In genomic region chr11:68460741-68461283, GRCh38 we compare ENCODE assay signal across 1 cellular context.
TF ChIP-seq lines count a peak whose summit lies in the region.

A gene with protein sequence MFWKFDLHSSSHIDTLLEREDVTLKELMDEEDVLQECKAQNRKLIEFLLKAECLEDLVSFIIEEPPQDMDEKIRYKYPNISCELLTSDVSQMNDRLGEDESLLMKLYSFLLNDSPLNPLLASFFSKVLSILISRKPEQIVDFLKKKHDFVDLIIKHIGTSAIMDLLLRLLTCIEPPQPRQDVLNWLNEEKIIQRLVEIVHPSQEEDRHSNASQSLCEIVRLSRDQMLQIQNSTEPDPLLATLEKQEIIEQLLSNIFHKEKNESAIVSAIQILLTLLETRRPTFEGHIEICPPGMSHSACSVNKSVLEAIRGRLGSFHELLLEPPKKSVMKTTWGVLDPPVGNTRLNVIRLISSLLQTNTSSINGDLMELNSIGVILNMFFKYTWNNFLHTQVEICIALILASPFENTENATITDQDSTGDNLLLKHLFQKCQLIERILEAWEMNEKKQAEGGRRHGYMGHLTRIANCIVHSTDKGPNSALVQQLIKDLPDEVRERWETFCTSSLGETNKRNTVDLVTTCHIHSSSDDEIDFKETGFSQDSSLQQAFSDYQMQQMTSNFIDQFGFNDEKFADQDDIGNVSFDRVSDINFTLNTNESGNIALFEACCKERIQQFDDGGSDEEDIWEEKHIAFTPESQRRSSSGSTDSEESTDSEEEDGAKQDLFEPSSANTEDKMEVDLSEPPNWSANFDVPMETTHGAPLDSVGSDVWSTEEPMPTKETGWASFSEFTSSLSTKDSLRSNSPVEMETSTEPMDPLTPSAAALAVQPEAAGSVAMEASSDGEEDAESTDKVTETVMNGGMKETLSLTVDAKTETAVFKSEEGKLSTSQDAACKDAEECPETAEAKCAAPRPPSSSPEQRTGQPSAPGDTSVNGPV (plus strand): TSS chr11:68460752. CDS start chr11:68537665, 76,913 bp downstream.

TF ChIP-seq in Ishikawa, 13 proteins besides CTCF, POLR2A, EP300 and RAD21 (continued from another document):
- TF ChIP-seq REST (IDR thresholded peaks at IDR 0.05; ENCODE audit: low read depth), result no peak
- TF ChIP-seq TEAD4 (IDR thresholded peaks at IDR 0.05), result peak; percentile 50; the same call in 1 of the 2 replicates
